In the genomic region with DNA sequence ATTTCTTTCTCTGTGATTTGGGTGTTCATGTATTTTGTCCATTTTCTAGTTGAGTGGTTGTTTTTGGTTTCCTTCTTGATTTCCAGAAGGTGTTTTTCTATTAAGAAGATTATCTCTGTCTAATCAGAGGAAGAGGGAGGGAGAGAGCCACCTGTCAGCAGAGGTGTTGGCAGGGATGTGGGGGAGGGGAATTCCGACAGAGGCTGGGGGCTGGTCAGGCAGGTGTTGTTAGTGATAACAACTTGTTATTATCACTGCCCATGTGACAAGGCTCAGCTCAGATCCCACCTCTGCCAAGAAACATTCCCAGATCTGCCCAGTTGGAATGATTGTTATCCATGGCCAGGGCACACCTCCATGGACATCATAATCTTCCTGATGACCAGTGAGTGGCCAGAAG, we compare ENCODE assay signal across 22 cellular contexts.
A peak's percentile ranks its signal among the peaks of the same experiment; 100 is the strongest.
DNase-seq lines count a peak whose midpoint lies in the region; ATAC-seq and TF ChIP-seq lines count a peak whose summit lies in the region.
"Had no signal": no experiment of that assay in that cellular context is flagged by ENCODE, and none has a peak within 500 bp of the region (broad histone marks: within the 10 kb centered on the region; RNA-seq: fewer than 3 reads in every experiment).

No MANE protein-coding gene starts in this region.

- H3K27me3 Mint-ChIP-seq in WTC11 (ENCODE audit: low read depth): no peaks in the 10 kb centered on the region; the same call in 1 of the 2 replicates
- H3K27me3 Mint-ChIP-seq: CD4-positive, alpha-beta T cell had no signal

- H3K27ac ChIP-seq in sigmoid colon: no peak overlapping the region
- H3K27ac ChIP-seq: A549; BLaER1 treated with 17β-estradiol and CSF1 and Interleukin-3, amounts not matched to agents 10 nM and 100 nM had no signal

- H3K9me3 ChIP-seq in sigmoid colon: no peaks in the 10 kb centered on the region
- H3K9me3 ChIP-seq: A549; BE2C; BLaER1 treated with 17β-estradiol and CSF1 and Interleukin-3, amounts not matched to agents 10 nM and 100 nM had no signal

- no peaks in the 10 kb centered on the region for H3K36me3 Mint-ChIP-seq in WTC11
- H3K36me3 Mint-ChIP-seq: CD14-positive monocyte; CD8-positive, alpha-beta memory T cell had no signal

- no peak for ATAC-seq in WTC11
- no peak for ATAC-seq in HG02588 (IDR thresholded peaks at IDR 0.05; ENCODE audit: unreplicated experiment)
- no peak for ATAC-seq in GM18519 (IDR thresholded peaks at IDR 0.05; ENCODE audit: low FRiP score, unreplicated experiment)
- ATAC-seq: A549, GM12878 had no signal

- no peaks in the 10 kb centered on the region for H3K9me3 Mint-ChIP-seq in WTC11

- POLR2A ChIA-PET in WTC11 (lab: Charles Lee): interaction anchor here (0.6 kb wide), 1 partner anchor 884 kb away, joined by 5 read pairs; no protein-coding TSS in a partner anchor

- TF ChIP-seq CTCF in WTC11 (IDR thresholded peaks at IDR 0.05) (no peak), sigmoid colon (IDR thresholded peaks at IDR 0.05) (no peak)

- DNase-seq in NCI-H510A treated with DMSO at 0.1 percent for 48 hours (lab: John Stamatoyannopoulos, UW) (peak; percentile 2), NCI-H510A (lab: John Stamatoyannopoulos, UW) (no peak), WTC11 (ENCODE audit: low spot score) (no peak), sigmoid colon (peak; percentile 17)
- DNase-seq: 8988T; ACHN; AML-193; BE2C; CD4-positive, alpha-beta T cell; CD8-positive, alpha-beta memory T cell; DMS 273 treated with DMSO at 0.1 percent for 48 hours; DMS79; EL; GDM1; GOT3; HCEC 1CT had no signal

- H3K4me3 Mint-ChIP-seq in WTC11: no peak overlapping the region
- H3K4me3 Mint-ChIP-seq: CD14-positive monocyte; CD4-positive, alpha-beta T cell; CD8-positive, alpha-beta memory T cell had no signal

- no peaks in the 10 kb centered on the region for H3K4me1 ChIP-seq in sigmoid colon
- H3K4me1 ChIP-seq: A549; BE2C; BLaER1 treated with 17β-estradiol and CSF1 and Interleukin-3, amounts not matched to agents 10 nM and 100 nM had no signal

- no peak for TF ChIP-seq POLR2A in sigmoid colon (IDR thresholded peaks at IDR 0.05)

- intact Hi-C loops in sigmoid colon (cut with DNase I): no loop called here

- CTCF ChIA-PET in WTC11 (lab: Charles Lee): interaction anchor here (1.0 kb wide), 1 partner anchor 15 kb away, joined by 3 read pairs; no protein-coding TSS in a partner anchor

- no peak overlapping the region for H3K4me3 ChIP-seq in sigmoid colon
- H3K4me3 ChIP-seq: A549; BLaER1 treated with 17β-estradiol and CSF1 and Interleukin-3, amounts not matched to agents 10 nM and 100 nM; GM12878 had no signal

- 46 to 69% methylated on average over 1 of the region's 1 CpG for WGBS in sigmoid colon, 2 donors

- no peaks in the 10 kb centered on the region for H3K36me3 ChIP-seq in sigmoid colon
- H3K36me3 ChIP-seq: BE2C; BLaER1 treated with 17β-estradiol and CSF1 and Interleukin-3, amounts not matched to agents 10 nM and 100 nM had no signal

- no peaks in the 10 kb centered on the region for H3K27me3 ChIP-seq in sigmoid colon
- H3K27me3 ChIP-seq: BE2C; BLaER1 treated with 17β-estradiol and CSF1 and Interleukin-3, amounts not matched to agents 10 nM and 100 nM had no signal

- peaks cover 28% of the 10 kb centered on the region for H3K4me1 Mint-ChIP-seq in WTC11
- H3K4me1 Mint-ChIP-seq: CD14-positive monocyte; CD8-positive, alpha-beta memory T cell had no signal

- peak overlapping the region; percentile 50; the same call in 1 of the 2 replicates for H3K27ac Mint-ChIP-seq in WTC11
- H3K27ac Mint-ChIP-seq: CD14-positive monocyte; CD4-positive, alpha-beta T cell; CD8-positive, alpha-beta memory T cell had no signal

- TF ChIP-seq EP300 in sigmoid colon (IDR thresholded peaks at IDR 0.05): no peak

TF ChIP-seq in WTC11, 78 proteins besides CTCF, POLR2A, EP300 and RAD21 (continues in another document):
- no peak for TF ChIP-seq FOXJ3 (CRISPR knock-in tag; IDR thresholded peaks at IDR 0.05; ENCODE audit: borderline replicate concordance)
- TF ChIP-seq GTF2I (CRISPR knock-in tag; conservative IDR thresholded peaks at IDR 0.05): no peak
- TF ChIP-seq ZNF232 (CRISPR knock-in tag; IDR thresholded peaks at IDR 0.05): no peak
- no peak for TF ChIP-seq ELF4 (CRISPR knock-in tag; IDR thresholded peaks at IDR 0.05; ENCODE audit: low read depth)
- TF ChIP-seq CREB1 (CRISPR knock-in tag; IDR thresholded peaks at IDR 0.05): no peak
- no peak for TF ChIP-seq SMAD3 (CRISPR knock-in tag; IDR thresholded peaks at IDR 0.05; ENCODE audit: borderline replicate concordance)
- TF ChIP-seq, protein P1, sequence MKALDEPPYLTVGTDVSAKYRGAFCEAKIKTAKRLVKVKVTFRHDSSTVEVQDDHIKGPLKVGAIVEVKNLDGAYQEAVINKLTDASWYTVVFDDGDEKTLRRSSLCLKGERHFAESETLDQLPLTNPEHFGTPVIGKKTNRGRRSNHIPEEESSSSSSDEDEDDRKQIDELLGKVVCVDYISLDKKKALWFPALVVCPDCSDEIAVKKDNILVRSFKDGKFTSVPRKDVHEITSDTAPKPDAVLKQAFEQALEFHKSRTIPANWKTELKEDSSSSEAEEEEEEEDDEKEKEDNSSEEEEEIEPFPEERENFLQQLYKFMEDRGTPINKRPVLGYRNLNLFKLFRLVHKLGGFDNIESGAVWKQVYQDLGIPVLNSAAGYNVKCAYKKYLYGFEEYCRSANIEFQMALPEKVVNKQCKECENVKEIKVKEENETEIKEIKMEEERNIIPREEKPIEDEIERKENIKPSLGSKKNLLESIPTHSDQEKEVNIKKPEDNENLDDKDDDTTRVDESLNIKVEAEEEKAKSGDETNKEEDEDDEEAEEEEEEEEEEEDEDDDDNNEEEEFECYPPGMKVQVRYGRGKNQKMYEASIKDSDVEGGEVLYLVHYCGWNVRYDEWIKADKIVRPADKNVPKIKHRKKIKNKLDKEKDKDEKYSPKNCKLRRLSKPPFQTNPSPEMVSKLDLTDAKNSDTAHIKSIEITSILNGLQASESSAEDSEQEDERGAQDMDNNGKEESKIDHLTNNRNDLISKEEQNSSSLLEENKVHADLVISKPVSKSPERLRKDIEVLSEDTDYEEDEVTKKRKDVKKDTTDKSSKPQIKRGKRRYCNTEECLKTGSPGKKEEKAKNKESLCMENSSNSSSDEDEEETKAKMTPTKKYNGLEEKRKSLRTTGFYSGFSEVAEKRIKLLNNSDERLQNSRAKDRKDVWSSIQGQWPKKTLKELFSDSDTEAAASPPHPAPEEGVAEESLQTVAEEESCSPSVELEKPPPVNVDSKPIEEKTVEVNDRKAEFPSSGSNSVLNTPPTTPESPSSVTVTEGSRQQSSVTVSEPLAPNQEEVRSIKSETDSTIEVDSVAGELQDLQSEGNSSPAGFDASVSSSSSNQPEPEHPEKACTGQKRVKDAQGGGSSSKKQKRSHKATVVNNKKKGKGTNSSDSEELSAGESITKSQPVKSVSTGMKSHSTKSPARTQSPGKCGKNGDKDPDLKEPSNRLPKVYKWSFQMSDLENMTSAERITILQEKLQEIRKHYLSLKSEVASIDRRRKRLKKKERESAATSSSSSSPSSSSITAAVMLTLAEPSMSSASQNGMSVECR (CRISPR knock-in tag; IDR thresholded peaks at IDR 0.05; ENCODE audit: borderline replicate concordance): no peak
- no peak for TF ChIP-seq ZNF416 (CRISPR knock-in tag; IDR thresholded peaks at IDR 0.05)
- no peak for TF ChIP-seq RELA (CRISPR knock-in tag; IDR thresholded peaks at IDR 0.05; ENCODE audit: borderline replicate concordance)
- no peak for TF ChIP-seq MXD4 (CRISPR knock-in tag; IDR thresholded peaks at IDR 0.05; ENCODE audit: borderline replicate concordance)
- TF ChIP-seq, protein P2, sequence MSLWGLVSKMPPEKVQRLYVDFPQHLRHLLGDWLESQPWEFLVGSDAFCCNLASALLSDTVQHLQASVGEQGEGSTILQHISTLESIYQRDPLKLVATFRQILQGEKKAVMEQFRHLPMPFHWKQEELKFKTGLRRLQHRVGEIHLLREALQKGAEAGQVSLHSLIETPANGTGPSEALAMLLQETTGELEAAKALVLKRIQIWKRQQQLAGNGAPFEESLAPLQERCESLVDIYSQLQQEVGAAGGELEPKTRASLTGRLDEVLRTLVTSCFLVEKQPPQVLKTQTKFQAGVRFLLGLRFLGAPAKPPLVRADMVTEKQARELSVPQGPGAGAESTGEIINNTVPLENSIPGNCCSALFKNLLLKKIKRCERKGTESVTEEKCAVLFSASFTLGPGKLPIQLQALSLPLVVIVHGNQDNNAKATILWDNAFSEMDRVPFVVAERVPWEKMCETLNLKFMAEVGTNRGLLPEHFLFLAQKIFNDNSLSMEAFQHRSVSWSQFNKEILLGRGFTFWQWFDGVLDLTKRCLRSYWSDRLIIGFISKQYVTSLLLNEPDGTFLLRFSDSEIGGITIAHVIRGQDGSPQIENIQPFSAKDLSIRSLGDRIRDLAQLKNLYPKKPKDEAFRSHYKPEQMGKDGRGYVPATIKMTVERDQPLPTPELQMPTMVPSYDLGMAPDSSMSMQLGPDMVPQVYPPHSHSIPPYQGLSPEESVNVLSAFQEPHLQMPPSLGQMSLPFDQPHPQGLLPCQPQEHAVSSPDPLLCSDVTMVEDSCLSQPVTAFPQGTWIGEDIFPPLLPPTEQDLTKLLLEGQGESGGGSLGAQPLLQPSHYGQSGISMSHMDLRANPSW (CRISPR knock-in tag; conservative IDR thresholded peaks at IDR 0.05; ENCODE audit: low read depth): no peak
- TF ChIP-seq ATF1 (CRISPR knock-in tag; IDR thresholded peaks at IDR 0.05): no peak
- no peak for TF ChIP-seq TCF7 (CRISPR knock-in tag; IDR thresholded peaks at IDR 0.05; ENCODE audit: low read depth)
- TF ChIP-seq, protein P3, sequence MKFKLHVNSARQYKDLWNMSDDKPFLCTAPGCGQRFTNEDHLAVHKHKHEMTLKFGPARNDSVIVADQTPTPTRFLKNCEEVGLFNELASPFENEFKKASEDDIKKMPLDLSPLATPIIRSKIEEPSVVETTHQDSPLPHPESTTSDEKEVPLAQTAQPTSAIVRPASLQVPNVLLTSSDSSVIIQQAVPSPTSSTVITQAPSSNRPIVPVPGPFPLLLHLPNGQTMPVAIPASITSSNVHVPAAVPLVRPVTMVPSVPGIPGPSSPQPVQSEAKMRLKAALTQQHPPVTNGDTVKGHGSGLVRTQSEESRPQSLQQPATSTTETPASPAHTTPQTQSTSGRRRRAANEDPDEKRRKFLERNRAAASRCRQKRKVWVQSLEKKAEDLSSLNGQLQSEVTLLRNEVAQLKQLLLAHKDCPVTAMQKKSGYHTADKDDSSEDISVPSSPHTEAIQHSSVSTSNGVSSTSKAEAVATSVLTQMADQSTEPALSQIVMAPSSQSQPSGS (CRISPR knock-in tag; IDR thresholded peaks at IDR 0.05; ENCODE audit: borderline replicate concordance, low read depth): no peak

Comparison
In these comparisons a context has a peak if more than half of its experiments do, and no peak if none do; other contexts are left out.
1. DNase-seq: peak in NCI-H510A treated with DMSO at 0.1 percent for 48 hours (single experiment) and sigmoid colon (single experiment); none in NCI-H510A (single experiment) and WTC11 (single experiment).